Comparison of ENCODE assay signal across 18 cellular contexts in the genomic region with DNA sequence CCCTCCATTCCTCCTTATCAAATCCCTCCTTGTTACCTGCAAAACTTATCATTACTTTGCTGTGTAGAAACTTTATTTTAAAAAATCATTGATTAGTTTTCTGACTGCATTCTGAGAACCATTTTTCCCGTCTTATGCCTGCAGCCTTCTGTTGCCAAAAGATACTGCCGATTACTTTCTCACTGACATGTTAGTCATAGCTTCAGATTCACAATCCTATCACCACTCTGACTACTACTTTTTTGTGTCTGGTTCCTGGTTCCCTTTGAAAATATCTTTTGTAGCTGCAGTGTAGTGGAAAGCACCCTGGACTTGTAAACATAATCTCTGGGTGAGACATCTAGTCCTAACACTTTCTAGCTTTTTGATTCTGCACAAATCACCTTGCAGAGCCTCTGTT.
DNase-seq lines count a peak whose midpoint lies in the region; ATAC-seq and TF ChIP-seq lines count a peak whose summit lies in the region.
"Had no signal": no experiment of that assay in that cellular context is flagged by ENCODE, and none has a peak within 500 bp of the region (broad histone marks: within the 10 kb centered on the region; RNA-seq: fewer than 3 reads in every experiment).

No MANE protein-coding gene starts in this region.

- no peak overlapping the region for H3K18ac ChIP-seq in IMR-90 (ENCODE audit: low read depth, low read length)

- H3K9me2 ChIP-seq in SK-N-SH: no peaks in the 10 kb centered on the region

- no peak overlapping the region for H3K23ac ChIP-seq in IMR-90 (ENCODE audit: low read depth, low read length)

- H2BK120ac ChIP-seq in IMR-90 (ENCODE audit: low read depth, low read length): no peak overlapping the region

- H3K79me2 ChIP-seq in SK-N-SH (ENCODE audit: insufficient read depth): no peaks in the 10 kb centered on the region

- H3K4me3 ChIP-seq in IMR-90 (ENCODE audit: insufficient read depth, low read depth, low read length) (no peak overlapping the region), choroid plexus epithelial cell (ENCODE audit: low read depth, low read length) (no peak overlapping the region), fibroblast of the aortic adventitia (ENCODE audit: low read depth, low read length) (no peak overlapping the region), SK-N-SH (ENCODE audit: low read depth in 2 of 2, low read length in 1 of 2) (no peak overlapping the region)
- H3K4me3 ChIP-seq: A549, GM23248, HAP-1, K562 had no signal

- no peak for ATAC-seq in IMR-90 (ENCODE audit: low read depth)
- no peak for ATAC-seq in HG02885 (IDR thresholded peaks at IDR 0.05; ENCODE audit: poor library complexity, unreplicated experiment)
- ATAC-seq: A549, K562 had no signal

- DNase-seq in IMR-90: peak; percentile 28
- peak; percentile 21 for DNase-seq in astrocyte of the hippocampus (ENCODE audit: low read depth, low spot score)
- peak; percentile 51 for DNase-seq in choroid plexus epithelial cell (ENCODE audit: low read depth)
- DNase-seq in fibroblast of the aortic adventitia (ENCODE audit: low read depth): peak; percentile 22
- DNase-seq in SK-N-SH: no peak
- DNase-seq in posterior cingulate gyrus: no peak
- no peak for DNase-seq in EL
- DNase-seq: AML-193; Caco-2; CD4-positive, alpha-beta T cell; GF-D8; GM23248 had no signal

- dilution Hi-C loops in IMR-90 (cut with HindIII; ENCODE audit: low sequenced_read_pairs, unreplicated experiment): no loop called here

- no peak overlapping the region for H4K91ac ChIP-seq in IMR-90 (ENCODE audit: insufficient read depth, low read depth, low read length)

- no peak overlapping the region for H2BK15ac ChIP-seq in IMR-90 (ENCODE audit: low read depth, low read length)

- no peak overlapping the region for H2BK5ac ChIP-seq in IMR-90 (ENCODE audit: low read depth, low read length, poor library complexity, severe bottlenecking)

- in situ Hi-C loops in IMR-90 (cut with MboI; ENCODE audit: low sequenced_read_pairs): no loop called here

- CTCF ChIA-PET in IMR-90 (lab: Yijun Ruan, JAX): no interaction called here
- CTCF ChIA-PET in SK-N-SH (lab: Yijun Ruan, JAX): no interaction called here

- intact Hi-C loops in IMR-90 (cut with micrococcal nuclease) (no loop called here), posterior cingulate gyrus (cut with DNase I) (no loop called here)

- H3K4me2 ChIP-seq in IMR-90 (ENCODE audit: low read depth, low read length): no peak overlapping the region
- no peak overlapping the region for H3K4me2 ChIP-seq in SK-N-SH
- H3K4me2 ChIP-seq: A549 had no signal

- H3K27me3 ChIP-seq in IMR-90 (ENCODE audit: control insufficient read depth, insufficient read depth, low read length) (no peaks in the 10 kb centered on the region), SK-N-SH (ENCODE audit: insufficient read depth) (no peaks in the 10 kb centered on the region)

- WGBS in IMR-90 (ENCODE audit: extremely low coverage in 2 of 2, insufficient read length in 1 of 2), 2 experiments: no CpG with 5 or more reads among the region's 2 CpGs
- 88% methylated on average over 2 of the region's 2 CpGs for WGBS in SK-N-SH (ENCODE audit: low lambda C conversion rate)

- H3K27ac ChIP-seq in IMR-90 (ENCODE audit: insufficient read depth, low read length) (no peak overlapping the region), SK-N-SH (ENCODE audit: low read depth in 2 of 2, low read length in 1 of 2) (no peak overlapping the region)
- H3K27ac ChIP-seq: 22Rv1, A549, C4-2B, GM23248 had no signal

- no peak overlapping the region for H2BK20ac ChIP-seq in IMR-90 (ENCODE audit: low read depth, low read length)

- no peak overlapping the region for H2AK9ac ChIP-seq in IMR-90 (replicated peaks; ENCODE audit: low read depth, low read length, poor library complexity)

- H2AFZ ChIP-seq in IMR-90 (replicated peaks; ENCODE audit: low read length, poor library complexity): no peak overlapping the region
- H2AFZ ChIP-seq in SK-N-SH (ENCODE audit: low read depth): no peak overlapping the region
- H2AFZ ChIP-seq: GM23248 had no signal

- H3K4ac ChIP-seq in IMR-90 (ENCODE audit: low read depth, low read length): no peak overlapping the region

- no peaks in the 10 kb centered on the region for H3K9me1 ChIP-seq in IMR-90 (ENCODE audit: insufficient read depth, low read length)

- H4K20me1 ChIP-seq in IMR-90 (ENCODE audit: insufficient read depth, low read length) (no peaks in the 10 kb centered on the region), SK-N-SH (ENCODE audit: insufficient read depth) (no peaks in the 10 kb centered on the region)

- H3K14ac ChIP-seq in IMR-90 (replicated peaks; ENCODE audit: low read depth, low read length): no peak overlapping the region

- POLR2A ChIA-PET in IMR-90 (lab: Charles Lee; ENCODE audit: unreplicated experiment): no interaction called here
- POLR2A ChIA-PET in SK-N-SH (lab: Yijun Ruan, JAX): no interaction called here

- H3K79me1 ChIP-seq in IMR-90 (ENCODE audit: low read depth in 1 of 2, low read length in 2 of 2): no peaks in the 10 kb centered on the region

- no peak overlapping the region for H4K8ac ChIP-seq in IMR-90 (ENCODE audit: low read depth in 2 of 2, low read length in 2 of 2)

- TF ChIP-seq CTCF in IMR-90 (conservative IDR thresholded peaks at IDR 0.05; ENCODE audit: low read depth, low read length): no peak
- TF ChIP-seq CTCF in choroid plexus epithelial cell (conservative IDR thresholded peaks at IDR 0.05; ENCODE audit: low read depth, low read length): no peak
- TF ChIP-seq CTCF in fibroblast of the aortic adventitia (IDR thresholded peaks at IDR 0.05; ENCODE audit: insufficient read depth, low read length): no peak
- TF ChIP-seq CTCF in SK-N-SH (IDR thresholded peaks at IDR 0.05): no peak

- no peak for TF ChIP-seq POLR2A in IMR-90 (IDR thresholded peaks at IDR 0.05; ENCODE audit: low read depth, low read length)

- H3F3A ChIP-seq in SK-N-SH (replicated peaks; ENCODE audit: insufficient read depth): no peaks in the 10 kb centered on the region

- H2AK5ac ChIP-seq in IMR-90 (ENCODE audit: low read depth, low read length): no peak overlapping the region

- no peak overlapping the region for H3K56ac ChIP-seq in IMR-90 (ENCODE audit: extremely low read depth, insufficient read depth, low read length)

- H3K4me1 ChIP-seq in IMR-90 (ENCODE audit: control insufficient read depth, insufficient read depth, low read length) (no peaks in the 10 kb centered on the region), SK-N-SH (ENCODE audit: control insufficient read depth in 1 of 2, insufficient read depth in 2 of 2, low read depth in 1 of 2, low read length in 1 of 2) (no peaks in the 10 kb centered on the region; a peak in 2 of 4 replicates)
- H3K4me1 ChIP-seq: A549, Caco-2, HAP-1 had no signal

- no peaks in the 10 kb centered on the region for H3K9me3 ChIP-seq in IMR-90 (ENCODE audit: control insufficient read depth, insufficient read depth, low read length)
- H3K9me3 ChIP-seq in SK-N-SH: no peaks in the 10 kb centered on the region; the same call in 1 of the 2 replicates
- H3K9me3 ChIP-seq: A549, Caco-2, HAP-1 had no signal

- H3K36me3 ChIP-seq in IMR-90 (ENCODE audit: control insufficient read depth, insufficient read depth, low read length) (no peaks in the 10 kb centered on the region), SK-N-SH (replicated peaks in 1 of 2; ENCODE audit: control insufficient read depth in 1 of 2, insufficient read depth in 2 of 2, low read length in 1 of 2) (peaks cover 0 to 5% of the 10 kb centered on the region in 2 experiments)
- H3K36me3 ChIP-seq: HAP-1 had no signal

- H3K9ac ChIP-seq in IMR-90 (ENCODE audit: low read depth, low read length) (no peak overlapping the region), SK-N-SH (no peak overlapping the region)
- H3K9ac ChIP-seq: GM23248 had no signal

- TF ChIP-seq RAD21 in IMR-90 (IDR thresholded peaks at IDR 0.05; ENCODE audit: low read length) (no peak), SK-N-SH (IDR thresholded peaks at IDR 0.05; ENCODE audit: low read length) (no peak)

- H4K5ac ChIP-seq in IMR-90 (ENCODE audit: low read depth, low read length): no peak overlapping the region

- BruUV-seq in IMR-90 (replicated peaks; lab: Mats Ljungman, UMichigan): no TSS peak

- TF ChIP-seq EP300 in SK-N-SH (IDR thresholded peaks at IDR 0.05; ENCODE audit: borderline replicate concordance in 1 of 2, low read depth in 1 of 2, low read length in 1 of 2): no peak

TF ChIP-seq in IMR-90, 13 proteins besides CTCF, POLR2A, EP300 and RAD21:
- TF ChIP-seq RCOR1 (IDR thresholded peaks at IDR 0.05; ENCODE audit: insufficient replicate concordance, low read length): no peak
- no peak for TF ChIP-seq RFX5 (IDR thresholded peaks at IDR 0.05; ENCODE audit: low read depth, low read length)

TF ChIP-seq in SK-N-SH, 30 proteins besides CTCF, POLR2A, EP300 and RAD21 (continues in another document):
- TF ChIP-seq TCF12 (IDR thresholded peaks at IDR 0.05): no peak
- no peak for TF ChIP-seq MXI1 (IDR thresholded peaks at IDR 0.05; ENCODE audit: low read depth, low read length)
- no peak for TF ChIP-seq JUND (IDR thresholded peaks at IDR 0.05)
- TF ChIP-seq, protein P1, sequence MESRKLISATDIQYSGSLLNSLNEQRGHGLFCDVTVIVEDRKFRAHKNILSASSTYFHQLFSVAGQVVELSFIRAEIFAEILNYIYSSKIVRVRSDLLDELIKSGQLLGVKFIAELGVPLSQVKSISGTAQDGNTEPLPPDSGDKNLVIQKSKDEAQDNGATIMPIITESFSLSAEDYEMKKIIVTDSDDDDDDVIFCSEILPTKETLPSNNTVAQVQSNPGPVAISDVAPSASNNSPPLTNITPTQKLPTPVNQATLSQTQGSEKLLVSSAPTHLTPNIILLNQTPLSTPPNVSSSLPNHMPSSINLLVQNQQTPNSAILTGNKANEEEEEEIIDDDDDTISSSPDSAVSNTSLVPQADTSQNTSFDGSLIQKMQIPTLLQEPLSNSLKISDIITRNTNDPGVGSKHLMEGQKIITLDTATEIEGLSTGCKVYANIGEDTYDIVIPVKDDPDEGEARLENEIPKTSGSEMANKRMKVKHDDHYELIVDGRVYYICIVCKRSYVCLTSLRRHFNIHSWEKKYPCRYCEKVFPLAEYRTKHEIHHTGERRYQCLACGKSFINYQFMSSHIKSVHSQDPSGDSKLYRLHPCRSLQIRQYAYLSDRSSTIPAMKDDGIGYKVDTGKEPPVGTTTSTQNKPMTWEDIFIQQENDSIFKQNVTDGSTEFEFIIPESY (IDR thresholded peaks at IDR 0.05; ENCODE audit: borderline replicate concordance, low read depth): no peak
- no peak for TF ChIP-seq FOXM1 (IDR thresholded peaks at IDR 0.05; ENCODE audit: low read depth)
- TF ChIP-seq FOSL2 (IDR thresholded peaks at IDR 0.05; ENCODE audit: borderline replicate concordance, low read depth): no peak
- TF ChIP-seq POLR2AphosphoS5 (IDR thresholded peaks at IDR 0.05; ENCODE audit: low read depth, low read length): no peak
- TF ChIP-seq GABPA (IDR thresholded peaks at IDR 0.05; ENCODE audit: low read depth): no peak
- TF ChIP-seq RCOR1 (IDR thresholded peaks at IDR 0.05; ENCODE audit: low read length): no peak

Comparison
In these comparisons a context has a peak if more than half of its experiments do, and no peak if none do; other contexts are left out.
1. DNase-seq: peak in IMR-90 (single experiment), astrocyte of the hippocampus (single experiment), choroid plexus epithelial cell (single experiment) and fibroblast of the aortic adventitia (single experiment); none in SK-N-SH (single experiment), posterior cingulate gyrus (0 of 10) and EL (single experiment).